In genomic region chr5:75059887-75060286, GRCh38 we compare ENCODE assay signal across 15 cellular contexts. TPM values are rescaled to one million over a fixed set of nuclear protein-coding genes. Genes with fewer than 3 reads are reported as not detected.
DNase-seq lines count a peak whose midpoint lies in the region; ATAC-seq, FAIRE-seq and TF ChIP-seq lines count a peak whose summit lies in the region.
"Had no signal": no experiment of that assay in that cellular context is flagged by ENCODE, and none has a peak within 500 bp of the region (broad histone marks: within the 10 kb centered on the region; RNA-seq: fewer than 3 reads in every experiment).

No MANE protein-coding gene starts in this region.

- 73% methylated on average over 3 of the region's 3 CpGs for WGBS in HepG2 (ENCODE audit: low lambda C conversion rate)

- H3K27me3 ChIP-seq in BLaER1 treated with 17β-estradiol and CSF1 and Interleukin-3, amounts not matched to agents 10 nM and 100 nM: peaks cover 2 to 14% (median 8%) of the 10 kb centered on the region in 11 experiments
- no peaks in the 10 kb centered on the region for H3K27me3 ChIP-seq in astrocyte (ENCODE audit: insufficient read depth, low read length)
- H3K27me3 ChIP-seq in HepG2 (ENCODE audit: control insufficient read depth in 1 of 2, insufficient read depth in 2 of 2, low read length in 2 of 2): peaks cover 4 to 13% of the 10 kb centered on the region in 2 experiments; a peak in 4 of 5 replicates
- H3K27me3 ChIP-seq in Karpas-422 (ENCODE audit: low read length): no peaks in the 10 kb centered on the region
- H3K27me3 ChIP-seq: esophagus muscularis mucosa had no signal

- H3K9ac ChIP-seq in BLaER1 treated with 17β-estradiol and CSF1 and Interleukin-3, amounts not matched to agents 10 nM and 100 nM: no peak overlapping the region
- H3K9ac ChIP-seq in astrocyte (ENCODE audit: low read length) (no peak overlapping the region), HepG2 (ENCODE audit: insufficient read depth, low read depth, low read length) (no peak overlapping the region), Karpas-422 (ENCODE audit: low read length) (no peak overlapping the region)

- no peaks in the 10 kb centered on the region for H3K9me3 ChIP-seq in BLaER1 treated with 17β-estradiol and CSF1 and Interleukin-3, amounts not matched to agents 10 nM and 100 nM (replicated peaks in 1 of 11)
- H3K9me3 ChIP-seq in astrocyte (ENCODE audit: insufficient read depth, low read depth, low read length) (no peaks in the 10 kb centered on the region), HepG2 (ENCODE audit: low read length) (no peaks in the 10 kb centered on the region), Karpas-422 (ENCODE audit: low read length) (no peaks in the 10 kb centered on the region)
- H3K9me3 ChIP-seq: BE2C, esophagus muscularis mucosa, heart left ventricle had no signal

- H3K9me2 ChIP-seq in Karpas-422 (replicated peaks; ENCODE audit: insufficient read depth, low read length): no peaks in the 10 kb centered on the region

- no peak for ATAC-seq in HepG2
- ATAC-seq in SK-N-SH treated with all-trans-retinoic acid at 6 μM for 48 hours: no peak
- no peak for ATAC-seq in stimulated activated effector memory CD8-positive, alpha-beta T cell treated with anti-CD3 and anti-CD28 coated beads, Interleukin-12 subunit alpha, Interleukin-12 subunit beta, amount 100 ng/mL, for 72 hours
- ATAC-seq: heart left ventricle; stimulated activated naive B cell treated with anti-CD40 and anti-IgM and Interleukin-4, amounts not matched to agents 10 μg/mL and 1 μg/mL and 100 μg/mL, for 72 hours had no signal

- TF ChIP-seq CTCF in astrocyte (IDR thresholded peaks at IDR 0.05; ENCODE audit: insufficient read depth, low read depth, low read length) (no peak), HepG2 (CRISPR knock-in tag; IDR thresholded peaks at IDR 0.05) (no peak)

- no TSS peak for BruUV-seq in HepG2 (replicated peaks; lab: Mats Ljungman, UMichigan)

- H3K4me3 Mint-ChIP-seq in astrocyte (ENCODE audit: unreplicated experiment): no peak overlapping the region
- no peak overlapping the region for H3K4me3 Mint-ChIP-seq in stimulated activated effector memory CD8-positive, alpha-beta T cell treated with anti-CD3 and anti-CD28 coated beads, Interleukin-12 subunit alpha, Interleukin-12 subunit beta, amount 100 ng/mL, for 72 hours
- H3K4me3 Mint-ChIP-seq: stimulated activated naive B cell treated with anti-CD40 and anti-IgM and Interleukin-4, amounts not matched to agents 10 μg/mL and 1 μg/mL and 100 μg/mL, for 72 hours had no signal

- peaks cover 16% of the 10 kb centered on the region for H3K4me1 Mint-ChIP-seq in astrocyte (ENCODE audit: low read depth, unreplicated experiment)
- peaks cover 6% of the 10 kb centered on the region for H3K4me1 Mint-ChIP-seq in stimulated activated effector memory CD8-positive, alpha-beta T cell treated with anti-CD3 and anti-CD28 coated beads, Interleukin-12 subunit alpha, Interleukin-12 subunit beta, amount 100 ng/mL, for 72 hours

- CTCF ChIA-PET in HepG2 (lab: Yijun Ruan, JAX; ENCODE audit: low intra/inter-chr PET ratio, low total read pairs): no interaction called here

- H3K79me2 ChIP-seq in astrocyte (ENCODE audit: insufficient read depth, low read length) (no peaks in the 10 kb centered on the region), HepG2 (ENCODE audit: insufficient read depth, low read length) (no peaks in the 10 kb centered on the region), Karpas-422 (ENCODE audit: low read length) (no peaks in the 10 kb centered on the region)

- H3K27me3 Mint-ChIP-seq in astrocyte (ENCODE audit: low read depth, unreplicated experiment): peaks cover 6% of the 10 kb centered on the region

- intact Hi-C loops in HepG2 (cut with micrococcal nuclease; ENCODE audit: unreplicated experiment): loop anchor here (10.0 kb wide), 1 partner anchor 175 kb away; the partner anchor contains the start of gene ANKRD31

- peaks cover 2% of the 10 kb centered on the region for H3K36me3 Mint-ChIP-seq in astrocyte (ENCODE audit: low read depth, unreplicated experiment)
- no peaks in the 10 kb centered on the region for H3K36me3 Mint-ChIP-seq in stimulated activated effector memory CD8-positive, alpha-beta T cell treated with anti-CD3 and anti-CD28 coated beads, Interleukin-12 subunit alpha, Interleukin-12 subunit beta, amount 100 ng/mL, for 72 hours
- H3K36me3 Mint-ChIP-seq: stimulated activated naive B cell treated with anti-CD40 and anti-IgM and Interleukin-4, amounts not matched to agents 10 μg/mL and 1 μg/mL and 100 μg/mL, for 72 hours had no signal

- no peak overlapping the region for H3K4me3 ChIP-seq in BLaER1 treated with 17β-estradiol and CSF1 and Interleukin-3, amounts not matched to agents 10 nM and 100 nM
- H3K4me3 ChIP-seq in astrocyte (ENCODE audit: insufficient read depth, low read depth, low read length) (no peak overlapping the region), HepG2 (replicated peaks in 1 of 3; ENCODE audit: insufficient read depth in 1 of 3, low read depth in 2 of 3, low read length in 3 of 3) (no peak overlapping the region), Karpas-422 (ENCODE audit: low read length) (no peak overlapping the region)
- H3K4me3 ChIP-seq: esophagus muscularis mucosa, heart left ventricle had no signal

- no peaks in the 10 kb centered on the region; a peak in 1 of 22 replicates for H4K20me1 ChIP-seq in BLaER1 treated with 17β-estradiol and CSF1 and Interleukin-3, amounts not matched to agents 10 nM and 100 nM
- H4K20me1 ChIP-seq in astrocyte (ENCODE audit: insufficient read depth, low read length): no peaks in the 10 kb centered on the region
- H4K20me1 ChIP-seq in HepG2 (ENCODE audit: insufficient read depth, low read length): no peaks in the 10 kb centered on the region
- no peaks in the 10 kb centered on the region for H4K20me1 ChIP-seq in Karpas-422 (ENCODE audit: insufficient read depth, low read depth, low read length)

- peak; percentile 36 for DNase-seq in activated CD4-positive, alpha-beta T cell treated with anti-CD3 and anti-CD28 coated beads for 48 hours
- DNase-seq in astrocyte (ENCODE audit: low read depth): peak; percentile 27
- DNase-seq in HepG2 (ENCODE audit: low spot score): no peak
- DNase-seq in Karpas-422: no peak
- DNase-seq in stimulated activated effector memory CD8-positive, alpha-beta T cell treated with anti-CD3 and anti-CD28 coated beads, Interleukin-12 subunit alpha, Interleukin-12 subunit beta, amount 100 ng/mL, for 72 hours (ENCODE audit: low spot score in 2 of 2): no peak
- DNase-seq: BE2C; heart left ventricle; NCI-H1436; NCI-H524; stimulated activated naive B cell treated with anti-CD40 and anti-IgM and Interleukin-4, amounts not matched to agents 10 μg/mL and 1 μg/mL and 100 μg/mL, for 72 hours had no signal

- no peak overlapping the region for H3K27ac ChIP-seq in BLaER1 treated with 17β-estradiol and CSF1 and Interleukin-3, amounts not matched to agents 10 nM and 100 nM
- H3K27ac ChIP-seq in astrocyte (ENCODE audit: low read depth, low read length) (no peak overlapping the region), HepG2 (ENCODE audit: extremely low read length, insufficient read depth, low read length) (no peak overlapping the region), Karpas-422 (ENCODE audit: low read length) (no peak overlapping the region)
- H3K27ac ChIP-seq: heart left ventricle had no signal

- no peak for TF ChIP-seq POLR2A in HepG2 (IDR thresholded peaks at IDR 0.05; ENCODE audit: insufficient read depth in 1 of 2, low read depth in 2 of 2, low read length in 2 of 2)

- no peaks in the 10 kb centered on the region for H3K9me3 Mint-ChIP-seq in astrocyte (ENCODE audit: unreplicated experiment)
- no peaks in the 10 kb centered on the region for H3K9me3 Mint-ChIP-seq in stimulated activated effector memory CD8-positive, alpha-beta T cell treated with anti-CD3 and anti-CD28 coated beads, Interleukin-12 subunit alpha, Interleukin-12 subunit beta, amount 100 ng/mL, for 72 hours
- H3K9me3 Mint-ChIP-seq: stimulated activated naive B cell treated with anti-CD40 and anti-IgM and Interleukin-4, amounts not matched to agents 10 μg/mL and 1 μg/mL and 100 μg/mL, for 72 hours had no signal

- TF ChIP-seq EP300 in HepG2 (IDR thresholded peaks at IDR 0.05; ENCODE audit: low read depth in 2 of 2, low read length in 2 of 2) (no peak), HepG2 (CRISPR knock-in tag; IDR thresholded peaks at IDR 0.05; ENCODE audit: borderline replicate concordance) (no peak)

- peak; percentile 39 for FAIRE-seq in G401.6 (lab: Jason Lieb, UNC)
- FAIRE-seq in astrocyte (lab: Jason Lieb, UNC): no peak
- FAIRE-seq in HepG2 (lab: Jason Lieb, UNC): no peak
- FAIRE-seq: RCC 7860 had no signal

- H2AFZ ChIP-seq in astrocyte (ENCODE audit: low read depth, low read length) (no peak overlapping the region), HepG2 (ENCODE audit: low read length) (no peak overlapping the region), Karpas-422 (ENCODE audit: low read length) (no peak overlapping the region)

- no peaks in the 10 kb centered on the region for H3K36me3 ChIP-seq in BLaER1 treated with 17β-estradiol and CSF1 and Interleukin-3, amounts not matched to agents 10 nM and 100 nM
- no peaks in the 10 kb centered on the region for H3K36me3 ChIP-seq in astrocyte (ENCODE audit: insufficient read depth, low read length)
- H3K36me3 ChIP-seq in HepG2 (replicated peaks in 1 of 2; ENCODE audit: control insufficient read depth in 1 of 2, insufficient read depth in 2 of 2, low read length in 2 of 2): no peaks in the 10 kb centered on the region
- H3K36me3 ChIP-seq in Karpas-422 (ENCODE audit: insufficient read depth, low read length): no peaks in the 10 kb centered on the region
- H3K36me3 ChIP-seq: BE2C, esophagus muscularis mucosa, heart left ventricle had no signal

- in situ Hi-C loops in HepG2 (cut with HindIII; ENCODE audit: extremely low pct_ligation_motif_present, low pct_unique_long_range_greater_than_20kb): loop anchor here (10.0 kb wide), 1 partner anchor 205 kb away; no protein-coding TSS in a partner anchor

- H3K4me2 ChIP-seq in BLaER1 treated with 17β-estradiol and CSF1 and Interleukin-3, amounts not matched to agents 10 nM and 100 nM: peak overlapping the region in 10 of 11 experiments; percentile 0 to 62 (median 29); a peak in 15 of 22 replicates
- H3K4me2 ChIP-seq in astrocyte (ENCODE audit: low read length) (no peak overlapping the region), HepG2 (ENCODE audit: low read depth, low read length) (no peak overlapping the region), Karpas-422 (ENCODE audit: low read depth, low read length, poor library complexity, severe bottlenecking) (no peak overlapping the region)

- peaks cover 6 to 21% (median 13%) of the 10 kb centered on the region in 10 experiments; a peak in 16 of 20 replicates for H3K4me1 ChIP-seq in BLaER1 treated with 17β-estradiol and CSF1 and Interleukin-3, amounts not matched to agents 10 nM and 100 nM
- no peaks in the 10 kb centered on the region for H3K4me1 ChIP-seq in astrocyte (ENCODE audit: insufficient read depth, low read length)
- H3K4me1 ChIP-seq in HepG2 (ENCODE audit: insufficient read depth, low read length): no peaks in the 10 kb centered on the region
- no peaks in the 10 kb centered on the region for H3K4me1 ChIP-seq in Karpas-422 (ENCODE audit: low read length)
- H3K4me1 ChIP-seq: BE2C had no signal

- TF ChIP-seq RAD21 in HepG2 (CRISPR knock-in tag; IDR thresholded peaks at IDR 0.05): no peak

- no peak overlapping the region for H3K27ac Mint-ChIP-seq in astrocyte (ENCODE audit: unreplicated experiment)
- H3K27ac Mint-ChIP-seq in stimulated activated effector memory CD8-positive, alpha-beta T cell treated with anti-CD3 and anti-CD28 coated beads, Interleukin-12 subunit alpha, Interleukin-12 subunit beta, amount 100 ng/mL, for 72 hours: no peak overlapping the region
- H3K27ac Mint-ChIP-seq: stimulated activated naive B cell treated with anti-CD40 and anti-IgM and Interleukin-4, amounts not matched to agents 10 μg/mL and 1 μg/mL and 100 μg/mL, for 72 hours had no signal

- POLR2A ChIA-PET in HepG2 (lab: Yijun Ruan, JAX): no interaction called here

RNA-seq across cellular contexts. Expression of gene GCNT4, which starts 7.5 kb away (rescaled TPM):
- total RNA-seq in astrocyte (9.0 and 9.4 TPM in 2 replicates), HepG2 (2016; rRNA removed; fragmentation: Illumina TruSeq; extraction: Trizol) (0.22 and 0.27 TPM in 2 replicates)
- total RNA-seq in HepG2 (2016; cell fraction: cytosol; rRNA removed; fragmentation: Illumina TruSeq; extraction: Trizol; ENCODE audit: low read depth): 0.10 TPM in 1 of 2 replicates, not detected in the other
- total RNA-seq in HepG2 (2016; cell fraction: insoluble cytoplasmic fraction; rRNA removed; fragmentation: Illumina TruSeq; extraction: Trizol): 0.18 and 0.26 TPM in 2 replicates
- total RNA-seq in HepG2 (2016; cell fraction: membrane; rRNA removed; fragmentation: Illumina TruSeq; extraction: Trizol): 0.17 and 0.25 TPM in 2 replicates
- total RNA-seq in HepG2 (2016; cell fraction: nucleus; rRNA removed; fragmentation: Illumina TruSeq; extraction: Trizol): 0.19 and 0.50 TPM in 2 replicates
- polyA plus RNA-seq in HepG2 (2011; rRNA removed): 0.26 and 0.38 TPM in 2 replicates
- polyA plus RNA-seq in HepG2 (2011; cell fraction: cytosol; rRNA removed): 0.11 and 0.26 TPM in 2 replicates
- polyA plus RNA-seq in HepG2 (2011; cell fraction: nucleus; rRNA removed): 0.16 and 0.28 TPM in 2 replicates
- polyA plus RNA-seq in HepG2 (2012): 0.17 and 0.43 TPM in 2 replicates
- polyA plus RNA-seq in HepG2 (2016; cell fraction: cytosol; fragmentation: Illumina TruSeq; extraction: Trizol; ENCODE audit: low read depth): 0.01 and 0.02 TPM in 2 replicates
- 0.12 and 0.17 TPM in 2 replicates for polyA plus RNA-seq in HepG2 (2016; cell fraction: insoluble cytoplasmic fraction; fragmentation: Illumina TruSeq; extraction: Trizol; ENCODE audit: low read depth)
- 0.05 and 0.13 TPM in 2 replicates for polyA plus RNA-seq in HepG2 (2016; cell fraction: membrane; fragmentation: Illumina TruSeq; extraction: Trizol; ENCODE audit: low read depth)
- polyA plus RNA-seq in HepG2 (2016; cell fraction: nucleus; fragmentation: Illumina TruSeq; extraction: Trizol; ENCODE audit: insufficient read depth, low read depth): 0.21 and 0.28 TPM in 2 replicates
- 0.02 and 0.26 TPM in 2 replicates for polyA minus RNA-seq in HepG2 (2011; rRNA and poly(A)+ RNA removed; ENCODE audit: low replicate concordance)
- 0.59 and 0.62 TPM in 2 replicates for polyA minus RNA-seq in HepG2 (2011; cell fraction: cytosol; rRNA and poly(A)+ RNA removed)
- 0.90 and 0.99 TPM in 2 replicates for polyA minus RNA-seq in HepG2 (2011; cell fraction: nucleus; rRNA and poly(A)+ RNA removed)
- not detected in 2 replicates for total RNA-seq in Karpas-422 (2014; rRNA removed; shearing (Covaris generic); ENCODE audit: low replicate concordance)

Comparison
In these comparisons a context has a peak if more than half of its experiments do, and no peak if none do; other contexts are left out.
1. H3K4me2 ChIP-seq: peak in BLaER1 treated with 17β-estradiol and CSF1 and Interleukin-3, amounts not matched to agents 10 nM and 100 nM (10 of 11); none in astrocyte (single experiment), HepG2 (single experiment) and Karpas-422 (single experiment).
2. DNase-seq: peak in activated CD4-positive, alpha-beta T cell treated with anti-CD3 and anti-CD28 coated beads for 48 hours (single experiment) and astrocyte (single experiment); none in HepG2 (single experiment), Karpas-422 (single experiment) and stimulated activated effector memory CD8-positive, alpha-beta T cell treated with anti-CD3 and anti-CD28 coated beads, Interleukin-12 subunit alpha, Interleukin-12 subunit beta, amount 100 ng/mL, for 72 hours (0 of 2).